In genomic region chr12:96424601-96425000, GRCh38 we compare ENCODE assay signal across 1 cellular context.
TF ChIP-seq lines count a peak whose summit lies in the region.

No MANE protein-coding gene starts in this region.

TF ChIP-seq in WTC11, 78 proteins besides CTCF, POLR2A, EP300 and RAD21:
- TF ChIP-seq, protein P1, sequence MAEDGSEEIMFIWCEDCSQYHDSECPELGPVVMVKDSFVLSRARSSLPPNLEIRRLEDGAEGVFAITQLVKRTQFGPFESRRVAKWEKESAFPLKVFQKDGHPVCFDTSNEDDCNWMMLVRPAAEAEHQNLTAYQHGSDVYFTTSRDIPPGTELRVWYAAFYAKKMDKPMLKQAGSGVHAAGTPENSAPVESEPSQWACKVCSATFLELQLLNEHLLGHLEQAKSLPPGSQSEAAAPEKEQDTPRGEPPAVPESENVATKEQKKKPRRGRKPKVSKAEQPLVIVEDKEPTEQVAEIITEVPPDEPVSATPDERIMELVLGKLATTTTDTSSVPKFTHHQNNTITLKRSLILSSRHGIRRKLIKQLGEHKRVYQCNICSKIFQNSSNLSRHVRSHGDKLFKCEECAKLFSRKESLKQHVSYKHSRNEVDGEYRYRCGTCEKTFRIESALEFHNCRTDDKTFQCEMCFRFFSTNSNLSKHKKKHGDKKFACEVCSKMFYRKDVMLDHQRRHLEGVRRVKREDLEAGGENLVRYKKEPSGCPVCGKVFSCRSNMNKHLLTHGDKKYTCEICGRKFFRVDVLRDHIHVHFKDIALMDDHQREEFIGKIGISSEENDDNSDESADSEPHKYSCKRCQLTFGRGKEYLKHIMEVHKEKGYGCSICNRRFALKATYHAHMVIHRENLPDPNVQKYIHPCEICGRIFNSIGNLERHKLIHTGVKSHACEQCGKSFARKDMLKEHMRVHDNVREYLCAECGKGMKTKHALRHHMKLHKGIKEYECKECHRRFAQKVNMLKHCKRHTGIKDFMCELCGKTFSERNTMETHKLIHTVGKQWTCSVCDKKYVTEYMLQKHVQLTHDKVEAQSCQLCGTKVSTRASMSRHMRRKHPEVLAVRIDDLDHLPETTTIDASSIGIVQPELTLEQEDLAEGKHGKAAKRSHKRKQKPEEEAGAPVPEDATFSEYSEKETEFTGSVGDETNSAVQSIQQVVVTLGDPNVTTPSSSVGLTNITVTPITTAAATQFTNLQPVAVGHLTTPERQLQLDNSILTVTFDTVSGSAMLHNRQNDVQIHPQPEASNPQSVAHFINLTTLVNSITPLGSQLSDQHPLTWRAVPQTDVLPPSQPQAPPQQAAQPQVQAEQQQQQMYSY (CRISPR knock-in tag; IDR thresholded peaks at IDR 0.05), result no peak
- TF ChIP-seq, protein P2, sequence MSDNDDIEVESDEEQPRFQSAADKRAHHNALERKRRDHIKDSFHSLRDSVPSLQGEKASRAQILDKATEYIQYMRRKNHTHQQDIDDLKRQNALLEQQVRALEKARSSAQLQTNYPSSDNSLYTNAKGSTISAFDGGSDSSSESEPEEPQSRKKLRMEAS (CRISPR knock-in tag; IDR thresholded peaks at IDR 0.05), result no peak
- TF ChIP-seq, protein P3, sequence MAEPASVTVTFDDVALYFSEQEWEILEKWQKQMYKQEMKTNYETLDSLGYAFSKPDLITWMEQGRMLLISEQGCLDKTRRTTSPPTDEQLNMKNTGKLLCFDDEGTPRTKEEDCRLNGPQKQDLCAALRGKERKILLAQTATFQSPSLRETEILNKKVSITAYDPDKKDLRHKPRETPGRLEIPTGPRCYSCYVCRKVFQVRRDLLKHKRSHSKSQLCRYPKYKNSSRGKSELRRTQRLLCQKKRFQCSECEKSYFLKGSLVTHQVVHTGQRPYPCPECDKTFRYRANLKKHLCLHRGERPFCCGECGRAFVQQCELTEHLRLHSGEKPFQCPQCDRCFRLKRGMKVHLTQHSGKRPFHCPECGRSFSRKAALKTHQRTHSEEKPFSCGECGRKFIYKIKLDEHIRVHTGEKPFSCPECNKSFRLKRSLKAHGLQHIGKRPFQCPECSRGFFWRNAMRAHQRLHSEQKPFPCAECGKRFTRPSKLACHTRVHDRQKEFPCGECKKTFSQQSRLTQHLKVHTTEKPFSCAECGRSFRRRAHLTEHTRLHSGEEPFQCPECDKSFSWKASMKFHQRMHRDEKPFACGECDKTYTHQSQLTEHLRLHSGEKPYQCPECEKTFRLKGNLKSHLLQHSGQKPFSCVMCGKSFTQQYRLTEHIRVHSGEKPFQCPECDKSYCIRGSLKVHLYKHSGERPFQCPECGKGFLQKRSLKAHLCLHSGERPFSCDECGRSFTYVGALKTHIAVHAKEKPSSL (CRISPR knock-in tag; conservative IDR thresholded peaks at IDR 0.05), result no peak
- no peak for TF ChIP-seq CREM (CRISPR knock-in tag; IDR thresholded peaks at IDR 0.05)
- TF ChIP-seq ZNF281 (CRISPR knock-in tag; IDR thresholded peaks at IDR 0.05), result no peak
- TF ChIP-seq GRHL2 (CRISPR knock-in tag; IDR thresholded peaks at IDR 0.05; ENCODE audit: insufficient replicate concordance, severe bottlenecking), result no peak
